In the genomic region with DNA sequence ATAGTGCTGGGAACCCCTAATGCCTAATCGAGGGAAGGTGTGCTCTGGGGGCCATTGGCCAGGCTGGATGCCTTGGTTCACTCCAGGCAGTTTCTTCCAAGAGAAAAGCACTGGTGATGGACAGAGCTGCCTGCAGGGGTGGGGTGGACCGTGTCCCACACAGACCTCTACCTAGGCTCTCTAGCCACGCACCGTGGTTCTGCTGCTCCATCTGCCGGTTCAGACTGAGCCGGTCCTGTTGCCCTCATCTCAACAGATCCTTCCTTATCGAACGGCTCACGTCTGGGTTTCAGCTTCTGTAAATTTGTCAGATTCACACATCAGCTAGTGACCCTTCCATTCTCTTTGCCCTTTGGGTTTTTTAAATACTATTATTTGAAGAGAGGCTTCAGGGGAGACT, we compare ENCODE assay signal across 1 cellular context.
TF ChIP-seq lines count a peak whose summit lies in the region.

No MANE protein-coding gene starts in this region.

TF ChIP-seq in H1, 55 proteins besides CTCF, POLR2A, EP300 and RAD21:
- no peak for TF ChIP-seq ZNF274 (IDR thresholded peaks at IDR 0.05; ENCODE audit: borderline replicate concordance, extremely low read depth, low read length)
- no peak for TF ChIP-seq HDAC2 (IDR thresholded peaks at IDR 0.05; ENCODE audit: borderline replicate concordance in 1 of 2, low read depth in 2 of 2, low read length in 2 of 2)
- TF ChIP-seq SP4 (IDR thresholded peaks at IDR 0.05; ENCODE audit: low read length), result no peak
- TF ChIP-seq POU5F1 (IDR thresholded peaks at IDR 0.05; ENCODE audit: low read depth, low read length), result no peak
- no peak for TF ChIP-seq CREB1 (IDR thresholded peaks at IDR 0.05)
- no peak for TF ChIP-seq CBX5 (IDR thresholded peaks at IDR 0.05; ENCODE audit: low read depth, low read length)
